Comparison of ENCODE assay signal across 7 cellular contexts in genomic region chrX:12791253-12792228, GRCh38. TPM values are rescaled to one million over a fixed set of nuclear protein-coding genes. Genes with fewer than 3 reads are reported as not detected.
DNase-seq lines count a peak whose midpoint lies in the region; ATAC-seq and TF ChIP-seq lines count a peak whose summit lies in the region.

Gene PRPS2 (plus strand): TSS chrX:12791412. CDS start chrX:12791498, 86 bp downstream.

- no peak for TF ChIP-seq CTCF in lower leg skin (IDR thresholded peaks at IDR 0.05)

- no peaks in the 10 kb centered on the region for H3K9me3 Mint-ChIP-seq in dendritic cell treated with granulocyte-macrophage colony-stimulating factor and Interleukin-4, amounts not matched to agents 40 ng/mL and 50 ng/mL, for 4 days

- H3K36me3 Mint-ChIP-seq in dendritic cell treated with granulocyte-macrophage colony-stimulating factor and Interleukin-4, amounts not matched to agents 40 ng/mL and 50 ng/mL, for 4 days (ENCODE audit: low read depth) = no peaks in the 10 kb centered on the region

- intact Hi-C loops in dendritic cell treated with granulocyte-macrophage colony-stimulating factor and Interleukin-4, amounts not matched to agents 40 ng/mL and 50 ng/mL, for 4 days (cut with micrococcal nuclease) = no loop called here
- intact Hi-C loops in lower leg skin (cut with DNase I; ENCODE audit: low total_unique reads) = no loop called here

- TF ChIP-seq POLR2A in lower leg skin (IDR thresholded peaks at IDR 0.05) = no peak

- ATAC-seq in GM18517 (IDR thresholded peaks at IDR 0.05; ENCODE audit: unreplicated experiment) (peak; percentile 62), HG02852 (IDR thresholded peaks at IDR 0.05; ENCODE audit: unreplicated experiment) (peak; percentile 75)

- H3K27me3 Mint-ChIP-seq in dendritic cell treated with granulocyte-macrophage colony-stimulating factor and Interleukin-4, amounts not matched to agents 40 ng/mL and 50 ng/mL, for 4 days = no peaks in the 10 kb centered on the region

- H3K27ac Mint-ChIP-seq in dendritic cell treated with granulocyte-macrophage colony-stimulating factor and Interleukin-4, amounts not matched to agents 40 ng/mL and 50 ng/mL, for 4 days = peak within 1 kb of the TSS; percentile 73

- 1 to 35% methylated on average over 15 to 89 of the region's 113 CpGs for WGBS in lower leg skin, 2 donors

- peaks cover 14% of the 10 kb centered on the region for H3K4me1 Mint-ChIP-seq in dendritic cell treated with granulocyte-macrophage colony-stimulating factor and Interleukin-4, amounts not matched to agents 40 ng/mL and 50 ng/mL, for 4 days (ENCODE audit: low read depth)

- peak within 1 kb of the TSS; percentile 68 for H3K4me3 ChIP-seq in lower leg skin (ENCODE audit: low read depth, poor library complexity, severe bottlenecking)

- DNase-seq in NCI-H2196 treated with DMSO at 0.1 percent for 48 hours (lab: John Stamatoyannopoulos, UW; ENCODE audit: unreplicated experiment) (peak; percentile 22), lower leg skin (ENCODE audit: low spot score in 2 of 2) (peak; percentile 53 to 93)
- peak; percentile 82 for DNase-seq in activated CD4-positive, alpha-beta T cell treated with anti-CD3 and anti-CD28 coated beads for 48 hours
- DNase-seq in stimulated activated CD4-positive, alpha-beta T cell treated with anti-CD3 and anti-CD28 coated beads, Interleukin-4, amount 100 ng/mL, for 48 hours (ENCODE audit: low read depth in 2 of 2) = peak; percentile 53 to 68

- peak within 1 kb of the TSS; percentile 88 for H3K4me3 Mint-ChIP-seq in dendritic cell treated with granulocyte-macrophage colony-stimulating factor and Interleukin-4, amounts not matched to agents 40 ng/mL and 50 ng/mL, for 4 days

RNA-seq across cellular contexts. Expression of gene PRPS2, which starts in this region (rescaled TPM):
- total RNA-seq in lower leg skin = 100 to 1,000 TPM in 2 of 4 donors, 10 to 100 TPM in 2; 49.5 to 113 (median 97.9) TPM

Comparison
In these comparisons a context has a peak if more than half of its experiments do, and no peak if none do; other contexts are left out.
1. Peak in every context shown above with its lines: DNase-seq, ATAC-seq and H3K4me3 ChIP-seq.
2. DNase-seq: peak in every context shown above with its lines; median percentile 82 in activated CD4-positive, alpha-beta T cell treated with anti-CD3 and anti-CD28 coated beads for 48 hours; 73 in lower leg skin; 60 in stimulated activated CD4-positive, alpha-beta T cell treated with anti-CD3 and anti-CD28 coated beads, Interleukin-4, amount 100 ng/mL, for 48 hours; 22 in NCI-H2196 treated with DMSO at 0.1 percent for 48 hours.